1 cellular context compared by ENCODE assay signal in the genomic region with DNA sequence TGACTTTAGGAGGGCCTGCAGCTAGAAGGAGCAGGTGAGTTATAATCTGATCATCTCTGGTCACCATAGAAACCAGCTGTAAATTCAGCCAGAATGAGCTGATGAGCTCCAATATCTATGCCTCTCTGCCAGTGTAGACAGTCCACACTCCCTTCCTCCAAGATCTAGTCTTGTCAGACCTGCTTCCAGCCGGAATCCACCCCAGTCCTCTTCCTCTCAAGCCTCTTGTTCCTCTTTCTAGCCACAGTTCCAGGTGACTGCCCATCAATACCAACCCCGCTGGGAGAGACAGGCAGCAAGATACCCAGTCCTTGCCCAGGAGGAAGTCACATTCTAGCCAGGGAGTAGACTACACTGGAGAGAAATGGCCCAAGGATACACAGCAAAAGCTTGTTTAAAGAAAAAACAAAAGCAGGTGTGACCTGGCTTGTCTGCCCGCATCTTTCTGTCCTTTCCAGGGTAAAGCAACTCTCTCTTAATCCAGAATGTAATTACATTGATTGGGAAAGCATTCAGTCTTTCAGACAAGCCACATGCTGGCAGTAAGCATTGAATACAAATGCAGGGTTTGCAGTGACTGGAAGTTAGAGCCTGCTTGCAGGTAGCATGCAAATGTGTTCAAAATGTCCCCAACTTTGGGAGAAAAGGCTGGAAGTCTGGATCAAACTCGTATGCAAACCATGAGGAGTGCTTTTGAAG.
TF ChIP-seq lines count a peak whose summit lies in the region.

No MANE protein-coding gene starts in this region.

TF ChIP-seq in H1, 55 proteins besides CTCF, POLR2A, EP300 and RAD21:
- TF ChIP-seq YY1 (IDR thresholded peaks at IDR 0.05; ENCODE audit: low read depth, low read length) (no peak), SIRT6 (IDR thresholded peaks at IDR 0.05; ENCODE audit: low read length) (no peak), HDAC2 (IDR thresholded peaks at IDR 0.05; ENCODE audit: borderline replicate concordance in 1 of 2, low read depth in 2 of 2, low read length in 2 of 2) (no peak), CHD2 (IDR thresholded peaks at IDR 0.05; ENCODE audit: low read length) (no peak), JUND (IDR thresholded peaks at IDR 0.05; ENCODE audit: low read length) (no peak), SP4 (IDR thresholded peaks at IDR 0.05; ENCODE audit: low read length) (no peak), RXRA (IDR thresholded peaks at IDR 0.05; ENCODE audit: insufficient read depth, low read depth, low read length) (no peak), BCL11A (IDR thresholded peaks at IDR 0.05; ENCODE audit: low read depth in 2 of 2, low read length in 2 of 2) (no peak), JUN (IDR thresholded peaks at IDR 0.05; ENCODE audit: low read depth, low read length) (no peak), SP2 (IDR thresholded peaks at IDR 0.05; ENCODE audit: low read length) (no peak), TAF7 (optimal IDR thresholded peaks at IDR 0.05; ENCODE audit: borderline replicate concordance, low read depth, low read length) (no peak), SAP30 (IDR thresholded peaks at IDR 0.05; ENCODE audit: insufficient read depth, insufficient replicate concordance, low read length) (no peak), EZH2 (IDR thresholded peaks at IDR 0.05; ENCODE audit: low read depth, low read length, severe bottlenecking) (no peak), SP1 (IDR thresholded peaks at IDR 0.05; ENCODE audit: low read depth, low read length) (no peak), TAF1 (IDR thresholded peaks at IDR 0.05; ENCODE audit: low read depth, low read length) (no peak), PHF8 (conservative IDR thresholded peaks at IDR 0.05; ENCODE audit: low read depth, low read length) (no peak), BRCA1 (IDR thresholded peaks at IDR 0.05; ENCODE audit: low read depth, low read length) (no peak), TBP (IDR thresholded peaks at IDR 0.05; ENCODE audit: low read depth, low read length) (no peak)
- TF ChIP-seq, protein P1, sequence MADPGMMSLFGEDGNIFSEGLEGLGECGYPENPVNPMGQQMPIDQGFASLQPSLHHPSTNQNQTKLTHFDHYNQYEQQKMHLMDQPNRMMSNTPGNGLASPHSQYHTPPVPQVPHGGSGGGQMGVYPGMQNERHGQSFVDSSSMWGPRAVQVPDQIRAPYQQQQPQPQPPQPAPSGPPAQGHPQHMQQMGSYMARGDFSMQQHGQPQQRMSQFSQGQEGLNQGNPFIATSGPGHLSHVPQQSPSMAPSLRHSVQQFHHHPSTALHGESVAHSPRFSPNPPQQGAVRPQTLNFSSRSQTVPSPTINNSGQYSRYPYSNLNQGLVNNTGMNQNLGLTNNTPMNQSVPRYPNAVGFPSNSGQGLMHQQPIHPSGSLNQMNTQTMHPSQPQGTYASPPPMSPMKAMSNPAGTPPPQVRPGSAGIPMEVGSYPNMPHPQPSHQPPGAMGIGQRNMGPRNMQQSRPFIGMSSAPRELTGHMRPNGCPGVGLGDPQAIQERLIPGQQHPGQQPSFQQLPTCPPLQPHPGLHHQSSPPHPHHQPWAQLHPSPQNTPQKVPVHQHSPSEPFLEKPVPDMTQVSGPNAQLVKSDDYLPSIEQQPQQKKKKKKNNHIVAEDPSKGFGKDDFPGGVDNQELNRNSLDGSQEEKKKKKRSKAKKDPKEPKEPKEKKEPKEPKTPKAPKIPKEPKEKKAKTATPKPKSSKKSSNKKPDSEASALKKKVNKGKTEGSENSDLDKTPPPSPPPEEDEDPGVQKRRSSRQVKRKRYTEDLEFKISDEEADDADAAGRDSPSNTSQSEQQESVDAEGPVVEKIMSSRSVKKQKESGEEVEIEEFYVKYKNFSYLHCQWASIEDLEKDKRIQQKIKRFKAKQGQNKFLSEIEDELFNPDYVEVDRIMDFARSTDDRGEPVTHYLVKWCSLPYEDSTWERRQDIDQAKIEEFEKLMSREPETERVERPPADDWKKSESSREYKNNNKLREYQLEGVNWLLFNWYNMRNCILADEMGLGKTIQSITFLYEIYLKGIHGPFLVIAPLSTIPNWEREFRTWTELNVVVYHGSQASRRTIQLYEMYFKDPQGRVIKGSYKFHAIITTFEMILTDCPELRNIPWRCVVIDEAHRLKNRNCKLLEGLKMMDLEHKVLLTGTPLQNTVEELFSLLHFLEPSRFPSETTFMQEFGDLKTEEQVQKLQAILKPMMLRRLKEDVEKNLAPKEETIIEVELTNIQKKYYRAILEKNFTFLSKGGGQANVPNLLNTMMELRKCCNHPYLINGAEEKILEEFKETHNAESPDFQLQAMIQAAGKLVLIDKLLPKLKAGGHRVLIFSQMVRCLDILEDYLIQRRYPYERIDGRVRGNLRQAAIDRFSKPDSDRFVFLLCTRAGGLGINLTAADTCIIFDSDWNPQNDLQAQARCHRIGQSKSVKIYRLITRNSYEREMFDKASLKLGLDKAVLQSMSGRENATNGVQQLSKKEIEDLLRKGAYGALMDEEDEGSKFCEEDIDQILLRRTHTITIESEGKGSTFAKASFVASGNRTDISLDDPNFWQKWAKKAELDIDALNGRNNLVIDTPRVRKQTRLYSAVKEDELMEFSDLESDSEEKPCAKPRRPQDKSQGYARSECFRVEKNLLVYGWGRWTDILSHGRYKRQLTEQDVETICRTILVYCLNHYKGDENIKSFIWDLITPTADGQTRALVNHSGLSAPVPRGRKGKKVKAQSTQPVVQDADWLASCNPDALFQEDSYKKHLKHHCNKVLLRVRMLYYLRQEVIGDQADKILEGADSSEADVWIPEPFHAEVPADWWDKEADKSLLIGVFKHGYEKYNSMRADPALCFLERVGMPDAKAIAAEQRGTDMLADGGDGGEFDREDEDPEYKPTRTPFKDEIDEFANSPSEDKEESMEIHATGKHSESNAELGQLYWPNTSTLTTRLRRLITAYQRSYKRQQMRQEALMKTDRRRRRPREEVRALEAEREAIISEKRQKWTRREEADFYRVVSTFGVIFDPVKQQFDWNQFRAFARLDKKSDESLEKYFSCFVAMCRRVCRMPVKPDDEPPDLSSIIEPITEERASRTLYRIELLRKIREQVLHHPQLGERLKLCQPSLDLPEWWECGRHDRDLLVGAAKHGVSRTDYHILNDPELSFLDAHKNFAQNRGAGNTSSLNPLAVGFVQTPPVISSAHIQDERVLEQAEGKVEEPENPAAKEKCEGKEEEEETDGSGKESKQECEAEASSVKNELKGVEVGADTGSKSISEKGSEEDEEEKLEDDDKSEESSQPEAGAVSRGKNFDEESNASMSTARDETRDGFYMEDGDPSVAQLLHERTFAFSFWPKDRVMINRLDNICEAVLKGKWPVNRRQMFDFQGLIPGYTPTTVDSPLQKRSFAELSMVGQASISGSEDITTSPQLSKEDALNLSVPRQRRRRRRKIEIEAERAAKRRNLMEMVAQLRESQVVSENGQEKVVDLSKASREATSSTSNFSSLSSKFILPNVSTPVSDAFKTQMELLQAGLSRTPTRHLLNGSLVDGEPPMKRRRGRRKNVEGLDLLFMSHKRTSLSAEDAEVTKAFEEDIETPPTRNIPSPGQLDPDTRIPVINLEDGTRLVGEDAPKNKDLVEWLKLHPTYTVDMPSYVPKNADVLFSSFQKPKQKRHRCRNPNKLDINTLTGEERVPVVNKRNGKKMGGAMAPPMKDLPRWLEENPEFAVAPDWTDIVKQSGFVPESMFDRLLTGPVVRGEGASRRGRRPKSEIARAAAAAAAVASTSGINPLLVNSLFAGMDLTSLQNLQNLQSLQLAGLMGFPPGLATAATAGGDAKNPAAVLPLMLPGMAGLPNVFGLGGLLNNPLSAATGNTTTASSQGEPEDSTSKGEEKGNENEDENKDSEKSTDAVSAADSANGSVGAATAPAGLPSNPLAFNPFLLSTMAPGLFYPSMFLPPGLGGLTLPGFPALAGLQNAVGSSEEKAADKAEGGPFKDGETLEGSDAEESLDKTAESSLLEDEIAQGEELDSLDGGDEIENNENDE (IDR thresholded peaks at IDR 0.05; ENCODE audit: insufficient replicate concordance, low read length), result no peak
